1 cellular context compared by ENCODE assay signal in the genomic region with DNA sequence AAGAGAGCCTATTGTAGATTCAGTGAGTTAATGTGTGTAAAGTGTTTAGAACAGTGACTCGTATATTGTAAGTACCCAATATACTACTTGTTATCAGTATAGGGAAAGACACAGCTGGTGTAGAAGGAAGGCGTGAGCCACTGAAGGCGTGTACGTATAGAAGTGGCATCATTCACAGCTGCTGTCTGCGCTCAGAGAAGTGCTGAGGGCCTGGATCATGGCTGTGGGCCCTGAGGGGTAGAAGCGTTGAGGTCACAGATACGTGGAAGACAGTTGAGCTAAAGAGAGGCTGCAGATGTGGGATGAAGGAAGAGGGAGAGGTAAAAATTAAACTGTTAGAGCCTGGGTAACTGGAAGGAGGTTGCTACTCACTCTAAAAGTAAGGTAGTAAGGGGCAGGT.
TF ChIP-seq lines count a peak whose summit lies in the region.

No MANE protein-coding gene starts in this region.

TF ChIP-seq in IMR-90, 13 proteins besides CTCF, POLR2A, EP300 and RAD21:
- TF ChIP-seq CHD1 (IDR thresholded peaks at IDR 0.05; ENCODE audit: low read depth, low read length) = no peak
- TF ChIP-seq BHLHE40 (IDR thresholded peaks at IDR 0.05; ENCODE audit: low read depth, low read length) = no peak
- TF ChIP-seq NFE2L2 (IDR thresholded peaks at IDR 0.05; ENCODE audit: low read depth, low read length) = no peak
- TF ChIP-seq MAFK (IDR thresholded peaks at IDR 0.05; ENCODE audit: low read depth, low read length) = no peak
- TF ChIP-seq RCOR1 (IDR thresholded peaks at IDR 0.05; ENCODE audit: insufficient replicate concordance, low read length) = no peak
- no peak for TF ChIP-seq MAZ (IDR thresholded peaks at IDR 0.05; ENCODE audit: borderline replicate concordance, low read depth, low read length)
- no peak for TF ChIP-seq RFX5 (IDR thresholded peaks at IDR 0.05; ENCODE audit: low read depth, low read length)
- TF ChIP-seq, protein P1, sequence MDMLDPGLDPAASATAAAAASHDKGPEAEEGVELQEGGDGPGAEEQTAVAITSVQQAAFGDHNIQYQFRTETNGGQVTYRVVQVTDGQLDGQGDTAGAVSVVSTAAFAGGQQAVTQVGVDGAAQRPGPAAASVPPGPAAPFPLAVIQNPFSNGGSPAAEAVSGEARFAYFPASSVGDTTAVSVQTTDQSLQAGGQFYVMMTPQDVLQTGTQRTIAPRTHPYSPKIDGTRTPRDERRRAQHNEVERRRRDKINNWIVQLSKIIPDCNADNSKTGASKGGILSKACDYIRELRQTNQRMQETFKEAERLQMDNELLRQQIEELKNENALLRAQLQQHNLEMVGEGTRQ (IDR thresholded peaks at IDR 0.05; ENCODE audit: low read depth, low read length) = no peak
- no peak for TF ChIP-seq CEBPB (IDR thresholded peaks at IDR 0.05; ENCODE audit: low read depth, low read length)
- TF ChIP-seq, protein P2, sequence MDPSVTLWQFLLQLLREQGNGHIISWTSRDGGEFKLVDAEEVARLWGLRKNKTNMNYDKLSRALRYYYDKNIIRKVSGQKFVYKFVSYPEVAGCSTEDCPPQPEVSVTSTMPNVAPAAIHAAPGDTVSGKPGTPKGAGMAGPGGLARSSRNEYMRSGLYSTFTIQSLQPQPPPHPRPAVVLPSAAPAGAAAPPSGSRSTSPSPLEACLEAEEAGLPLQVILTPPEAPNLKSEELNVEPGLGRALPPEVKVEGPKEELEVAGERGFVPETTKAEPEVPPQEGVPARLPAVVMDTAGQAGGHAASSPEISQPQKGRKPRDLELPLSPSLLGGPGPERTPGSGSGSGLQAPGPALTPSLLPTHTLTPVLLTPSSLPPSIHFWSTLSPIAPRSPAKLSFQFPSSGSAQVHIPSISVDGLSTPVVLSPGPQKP (IDR thresholded peaks at IDR 0.05; ENCODE audit: borderline replicate concordance, low read depth, low read length) = no peak
- no peak for TF ChIP-seq SMC3 (IDR thresholded peaks at IDR 0.05; ENCODE audit: low read depth, low read length)
- TF ChIP-seq MXI1 (IDR thresholded peaks at IDR 0.05; ENCODE audit: borderline replicate concordance, low read depth, low read length) = no peak
- TF ChIP-seq FOS (IDR thresholded peaks at IDR 0.05; ENCODE audit: low read depth, low read length) = no peak
